8 cellular contexts compared by ENCODE assay signal in genomic region chr3:45665101-45665572, GRCh38. TPM values are rescaled to one million over a fixed set of nuclear protein-coding genes. Genes with fewer than 3 reads are reported as not detected.
DNase-seq lines count a peak whose midpoint lies in the region; ATAC-seq and TF ChIP-seq lines count a peak whose summit lies in the region.

No MANE protein-coding gene starts in this region.

- peak; percentile 76 for TF ChIP-seq CTCF in brain microvascular endothelial cell (IDR thresholded peaks at IDR 0.05; ENCODE audit: low read depth, low read length, missing control alignments)

- ATAC-seq in GM21717 (IDR thresholded peaks at IDR 0.05; ENCODE audit: unreplicated experiment) (no peak), HG03520 (IDR thresholded peaks at IDR 0.05; ENCODE audit: unreplicated experiment) (no peak)

- no peak overlapping the region for H3K27ac ChIP-seq in brain microvascular endothelial cell

- in situ Hi-C loops in brain microvascular endothelial cell (cut with HindIII; ENCODE audit: low pct_ligation_motif_present, low sequenced_read_pairs), result loop anchor here (10.0 kb wide), 1 partner anchor 160 kb away; no protein-coding TSS in a partner anchor

- no peaks in the 10 kb centered on the region for H3K27me3 ChIP-seq in brain microvascular endothelial cell (replicated peaks)

- peaks cover 3% of the 10 kb centered on the region for H3K36me3 ChIP-seq in brain microvascular endothelial cell (replicated peaks)

- H3K4me3 ChIP-seq in brain microvascular endothelial cell (ENCODE audit: low read depth, low read length), result no peak overlapping the region

- peak; percentile 9 for DNase-seq in DMS 273 treated with DMSO at 0.1 percent for 48 hours (lab: John Stamatoyannopoulos, UW)
- peak; percentile 56 for DNase-seq in LHCN-M2 (ENCODE audit: low read depth)
- DNase-seq in T-helper 1 cell, result peak; percentile 30 to 79 (median 62)
- no peak for DNase-seq in brain microvascular endothelial cell
- DNase-seq in left kidney (ENCODE audit: low read depth, low spot score), result peak; percentile 67
- peak; percentile 23 for DNase-seq in stimulated activated naive CD4-positive, alpha-beta T cell treated with Interleukin-2 at 50 U/mL for 16 hours (lab: John Stamatoyannopoulos, UW)

RNA-seq across cellular contexts. Expression of gene SACM1L, which starts 24.1 kb away (rescaled TPM):
- total RNA-seq in LHCN-M2 (2014; rRNA removed), result 64.5 and 71.3 TPM in 2 replicates
- 17.1 TPM for polyA plus RNA-seq in LHCN-M2 (2012)
